Comparison of ENCODE assay signal across 11 cellular contexts in the genomic region with DNA sequence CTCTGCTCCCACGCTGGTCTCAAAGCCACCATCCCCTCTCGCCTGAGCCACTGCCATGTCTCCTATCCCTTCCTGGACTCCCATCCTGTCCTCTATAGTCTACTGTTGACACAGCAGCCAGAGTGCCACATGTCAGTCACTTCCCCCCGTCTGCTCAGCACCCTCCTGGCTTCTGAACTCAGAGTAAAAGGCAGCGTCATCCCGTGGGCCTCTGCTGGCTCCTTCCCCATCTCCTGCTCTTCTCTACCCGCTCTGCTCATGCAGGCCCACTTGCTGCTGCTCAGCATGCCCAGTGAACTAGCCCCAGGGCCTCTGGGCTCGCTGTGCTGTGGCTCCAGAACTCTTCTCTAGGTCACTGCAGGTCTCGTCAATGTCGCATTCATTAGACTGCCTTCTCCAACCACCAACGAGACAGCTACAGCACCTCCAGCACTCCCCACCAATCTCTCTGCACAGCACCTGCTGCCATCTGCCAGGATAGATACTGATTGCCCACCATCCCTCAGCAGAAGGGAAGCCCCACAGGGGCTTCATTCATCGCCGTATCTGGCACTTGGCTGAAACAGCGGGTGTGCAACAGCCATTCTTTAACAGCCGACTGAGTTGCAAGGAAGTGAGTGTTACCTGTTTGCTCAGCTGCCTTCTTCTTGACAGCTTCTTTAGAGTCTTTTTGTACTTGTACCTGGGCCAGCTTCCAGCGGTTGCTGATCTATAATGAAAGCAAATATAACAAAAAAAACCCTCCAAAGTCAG. TPM values are rescaled to one million over a fixed set of nuclear protein-coding genes. Genes with fewer than 3 reads are reported as not detected.
DNase-seq lines count a peak whose midpoint lies in the region; ATAC-seq and TF ChIP-seq lines count a peak whose summit lies in the region.
"Had no signal": no experiment of that assay in that cellular context is flagged by ENCODE, and none has a peak within 500 bp of the region (broad histone marks: within the 10 kb centered on the region; RNA-seq: fewer than 3 reads in every experiment).

No MANE protein-coding gene starts in this region.

- no peaks in the 10 kb centered on the region for H3K79me2 ChIP-seq in OCI-LY7 (ENCODE audit: insufficient read depth, low read depth, low read length)
- H3K79me2 ChIP-seq in trophoblast cell (ENCODE audit: control insufficient read depth, insufficient read depth, low read length, poor library complexity): no peaks in the 10 kb centered on the region

- H3K27me3 Mint-ChIP-seq in memory B cell: no peaks in the 10 kb centered on the region
- no peaks in the 10 kb centered on the region for H3K27me3 Mint-ChIP-seq in CD4-positive, alpha-beta T cell
- H3K27me3 Mint-ChIP-seq: CD8-positive, alpha-beta memory T cell had no signal

- DNase-seq in DMS153 treated with DMSO at 0.1 percent for 48 hours (lab: John Stamatoyannopoulos, UW; ENCODE audit: unreplicated experiment) (peak; percentile 80), NCI-H1105 treated with DMSO at 0.1 percent for 48 hours (lab: John Stamatoyannopoulos, UW) (peak; percentile 83), OCI-LY7 (ENCODE audit: low spot score) (no peak), memory B cell (ENCODE audit: low spot score in 2 of 2) (no peak), trophoblast cell (no peak), cerebellum (ENCODE audit: low spot score) (no peak), A673 (ENCODE audit: low spot score) (no peak)
- DNase-seq in CD4-positive, alpha-beta T cell: no peak
- DNase-seq: CD8-positive, alpha-beta memory T cell; NCI-H2029 treated with DMSO at 0.1 percent for 48 hours; stimulated activated CD4-positive, alpha-beta T cell treated with anti-CD3 and anti-CD28 coated beads, Interleukin-15, amount 100 ng/mL, for 24 hours had no signal

- H3K27ac ChIP-seq in OCI-LY7 (ENCODE audit: low read depth, low read length, poor library complexity, severe bottlenecking): peak overlapping the region; percentile 54
- no peak overlapping the region for H3K27ac ChIP-seq in trophoblast cell (ENCODE audit: low read depth, low read length)
- H3K27ac ChIP-seq in CD4-positive, alpha-beta T cell (ENCODE audit: low read depth, low read length): no peak overlapping the region
- no peak overlapping the region for H3K27ac ChIP-seq in A673 (ENCODE audit: low read depth, low read length, poor library complexity, severe bottlenecking)

- no CpG with 5 or more reads among the region's 15 CpGs for WGBS in trophoblast cell (ENCODE audit: extremely low coverage, insufficient coverage, insufficient read length)

- TF ChIP-seq CTCF in OCI-LY7 (conservative IDR thresholded peaks at IDR 0.05; ENCODE audit: low read length): no peak
- no peak for TF ChIP-seq CTCF in CD4-positive, alpha-beta T cell (IDR thresholded peaks at IDR 0.05)
- TF ChIP-seq CTCF in A673 (conservative IDR thresholded peaks at IDR 0.05; ENCODE audit: low read depth, low read length): no peak

- H3K27me3 ChIP-seq in trophoblast cell (ENCODE audit: insufficient read depth, low read length): no peaks in the 10 kb centered on the region
- H3K27me3 ChIP-seq in CD4-positive, alpha-beta T cell (ENCODE audit: control insufficient read depth, insufficient read depth, low read length): no peaks in the 10 kb centered on the region
- H3K27me3 ChIP-seq in A673 (replicated peaks; ENCODE audit: insufficient read depth, low read depth, low read length, poor library complexity): no peaks in the 10 kb centered on the region

- CTCF ChIA-PET in OCI-LY7 (lab: Charles Lee; ENCODE audit: unreplicated experiment) (interaction anchor here (1.9 kb wide), 1 partner anchor 34 kb away, joined by 4 read pairs; no protein-coding TSS in a partner anchor), A673 (lab: Charles Lee) (no interaction called here)
- CTCF ChIA-PET in CD4-positive, alpha-beta T cell (lab: Charles Lee): interaction anchor here (1.7 kb wide), 1 partner anchor 34 kb away, joined by 8 read pairs; no protein-coding TSS in a partner anchor

- H3K9ac ChIP-seq in trophoblast cell (ENCODE audit: low read length): no peak overlapping the region

- no peak overlapping the region for H2AFZ ChIP-seq in OCI-LY7 (ENCODE audit: low read length)
- H2AFZ ChIP-seq in trophoblast cell (ENCODE audit: insufficient read depth, low read length, poor library complexity): no peak overlapping the region

- H3K9me3 Mint-ChIP-seq in memory B cell: no peaks in the 10 kb centered on the region
- H3K9me3 Mint-ChIP-seq in CD4-positive, alpha-beta T cell: no peaks in the 10 kb centered on the region
- H3K9me3 Mint-ChIP-seq: CD8-positive, alpha-beta memory T cell had no signal

- H3K4me2 ChIP-seq in OCI-LY7 (ENCODE audit: low read length) (0 out of 2 replicates have a peak overlapping the region, but pooled peaks have one; percentile 57), trophoblast cell (ENCODE audit: low read length) (no peak overlapping the region)

- intact Hi-C loops in OCI-LY7 (cut with micrococcal nuclease; ENCODE audit: unreplicated experiment): loop anchor here (1.0 kb wide), 1 partner anchor 34 kb away; no protein-coding TSS in a partner anchor
- intact Hi-C loops in CD4-positive, alpha-beta T cell (cut with DNase I, micrococcal nuclease): no loop called here
- intact Hi-C loops in A673 (cut with micrococcal nuclease; ENCODE audit: unreplicated experiment): no loop called here

- H3K4me1 ChIP-seq in OCI-LY7 (ENCODE audit: insufficient read depth, low read length, poor library complexity, severe bottlenecking): peaks cover 19% of the 10 kb centered on the region
- H3K4me1 ChIP-seq in trophoblast cell (ENCODE audit: control insufficient read depth in 1 of 2, insufficient read depth in 2 of 2, low read length in 2 of 2): no peaks in the 10 kb centered on the region
- H3K4me1 ChIP-seq in A673 (ENCODE audit: insufficient read depth, low read length, poor library complexity, severe bottlenecking): no peaks in the 10 kb centered on the region

- POLR2A ChIA-PET in OCI-LY7 (lab: Charles Lee): interaction anchor here (2.1 kb wide), 1 partner anchor 10 kb away, joined by 11 read pairs; no protein-coding TSS in a partner anchor
- POLR2A ChIA-PET in CD4-positive, alpha-beta T cell (lab: Charles Lee): no interaction called here
- POLR2A ChIA-PET in A673 (lab: Charles Lee; ENCODE audit: low non-redundant PET): no interaction called here

- H4K12ac ChIP-seq in trophoblast cell (ENCODE audit: low read depth, low read length): no peak overlapping the region

- no peak for ATAC-seq in memory B cell (ENCODE audit: low read depth)
- ATAC-seq in CD4-positive, alpha-beta T cell (ENCODE audit: poor library complexity): no peak

- peaks cover 32% of the 10 kb centered on the region for H3K36me3 Mint-ChIP-seq in memory B cell
- H3K36me3 Mint-ChIP-seq in CD4-positive, alpha-beta T cell (ENCODE audit: low read depth): peaks cover 85% of the 10 kb centered on the region

- H2BK5ac ChIP-seq in trophoblast cell (ENCODE audit: low read depth, low read length, poor library complexity): no peak overlapping the region

- no peaks in the 10 kb centered on the region for H3K9me2 ChIP-seq in OCI-LY7 (ENCODE audit: insufficient read depth, low read length)

- no peaks in the 10 kb centered on the region for H4K20me1 ChIP-seq in OCI-LY7 (ENCODE audit: insufficient read depth, low read length)

- no peak overlapping the region for H3K4ac ChIP-seq in trophoblast cell (ENCODE audit: low read depth, low read length)

- H3K36me3 ChIP-seq in OCI-LY7 (ENCODE audit: insufficient read depth, low read length): peaks cover 94% of the 10 kb centered on the region
- peaks cover 76 to 85% of the 10 kb centered on the region in 2 experiments for H3K36me3 ChIP-seq in trophoblast cell (ENCODE audit: control insufficient read depth in 1 of 2, insufficient read depth in 2 of 2, low read length in 2 of 2)
- peaks cover 86% of the 10 kb centered on the region for H3K36me3 ChIP-seq in A673 (ENCODE audit: insufficient read depth, low read length, poor library complexity, severe bottlenecking)

- H3K14ac ChIP-seq in trophoblast cell (ENCODE audit: low read length): no peak overlapping the region

- H3K23ac ChIP-seq in trophoblast cell (ENCODE audit: low read length): no peak overlapping the region

- H3K27ac Mint-ChIP-seq in memory B cell: peak overlapping the region; percentile 80
- no peak overlapping the region for H3K27ac Mint-ChIP-seq in CD4-positive, alpha-beta T cell

- H4K91ac ChIP-seq in trophoblast cell (ENCODE audit: low read depth, low read length): no peak overlapping the region

- H3K9me3 ChIP-seq in OCI-LY7 (ENCODE audit: low read length): no peaks in the 10 kb centered on the region
- no peaks in the 10 kb centered on the region for H3K9me3 ChIP-seq in trophoblast cell (ENCODE audit: insufficient read depth, low read depth, low read length)
- H3K9me3 ChIP-seq in CD4-positive, alpha-beta T cell (ENCODE audit: control insufficient read depth, low read length): no peaks in the 10 kb centered on the region
- no peaks in the 10 kb centered on the region for H3K9me3 ChIP-seq in A673 (ENCODE audit: low read depth, low read length, poor library complexity, severe bottlenecking)

- H2BK12ac ChIP-seq in trophoblast cell (ENCODE audit: low read length): no peak overlapping the region

- no peak overlapping the region for H2AK5ac ChIP-seq in trophoblast cell (ENCODE audit: low read length)

- H3K4me3 Mint-ChIP-seq in memory B cell: no peak overlapping the region
- no peak overlapping the region for H3K4me3 Mint-ChIP-seq in CD4-positive, alpha-beta T cell
- H3K4me3 Mint-ChIP-seq: CD8-positive, alpha-beta memory T cell had no signal

- no peaks in the 10 kb centered on the region for H3K79me1 ChIP-seq in trophoblast cell (ENCODE audit: low read length)

- H2BK120ac ChIP-seq in trophoblast cell (ENCODE audit: insufficient read depth, low read length, poor library complexity): no peak overlapping the region

- H3K4me3 ChIP-seq in OCI-LY7 (ENCODE audit: low read depth, low read length, poor library complexity, severe bottlenecking): no peak overlapping the region
- H3K4me3 ChIP-seq in trophoblast cell (ENCODE audit: low read depth, low read length): no peak overlapping the region
- no peak overlapping the region for H3K4me3 ChIP-seq in A673 (ENCODE audit: low read depth, low read length, poor library complexity, severe bottlenecking)

- BruUV-seq in OCI-LY7 (replicated peaks; lab: Mats Ljungman, UMichigan) (no TSS peak), A673 (replicated peaks; lab: Mats Ljungman, UMichigan) (no TSS peak)

- no peak overlapping the region for H3K18ac ChIP-seq in trophoblast cell (ENCODE audit: low read length)

- peaks cover 2% of the 10 kb centered on the region for H3K4me1 Mint-ChIP-seq in memory B cell
- H3K4me1 Mint-ChIP-seq in CD4-positive, alpha-beta T cell (ENCODE audit: low read depth): no peaks in the 10 kb centered on the region

- H4K8ac ChIP-seq in trophoblast cell (ENCODE audit: low read depth, low read length): no peak overlapping the region

RNA-seq across cellular contexts. Expression of gene SRM, which starts 11.8 kb away (rescaled TPM):
- total RNA-seq in OCI-LY7 (2014; rRNA removed; shearing (Covaris generic)): 52.4 and 65.2 TPM in 2 replicates
- total RNA-seq in OCI-LY7 (2022): 185 and 208 TPM in 2 replicates
- polyA plus RNA-seq in trophoblast cell (2013): 137 and 143 TPM in 2 replicates
- 10.7 TPM for total RNA-seq in cerebellum
- 10 to 100 TPM; 21.2 to 24.8 TPM for total RNA-seq in CD4-positive, alpha-beta T cell
- total RNA-seq in A673 (2021): 176 and 206 TPM in 2 replicates

RNA-seq across cellular contexts. Expression of gene MASP2, which starts 24.6 kb away (rescaled TPM):
- not detected in 2 replicates for total RNA-seq in OCI-LY7 (2014; rRNA removed; shearing (Covaris generic))
- total RNA-seq in OCI-LY7 (2022) (0.38 and 0.55 TPM in 2 replicates), cerebellum (0.18 TPM), A673 (2021) (0.37 and 0.69 TPM in 2 replicates)
- polyA plus RNA-seq in trophoblast cell (2013): 0.14 and 0.18 TPM in 2 replicates
- under 1 TPM; 0.27 to 0.53 TPM for total RNA-seq in CD4-positive, alpha-beta T cell
- polyA plus RNA-seq: CD8-positive, alpha-beta memory T cell had no signal

RNA-seq across cellular contexts. Expression of gene EXOSC10, which starts 28.0 kb away (rescaled TPM):
- 75.1 and 117 TPM in 2 replicates for total RNA-seq in OCI-LY7 (2014; rRNA removed; shearing (Covaris generic))
- total RNA-seq in OCI-LY7 (2022) (91.9 and 95.1 TPM in 2 replicates), cerebellum (54.3 TPM), A673 (2021) (112 and 119 TPM in 2 replicates)
- polyA plus RNA-seq in trophoblast cell (2013): 63.5 and 66.1 TPM in 2 replicates
- 10 to 100 TPM; 81.6 to 89.0 TPM for total RNA-seq in CD4-positive, alpha-beta T cell

RNA-seq across cellular contexts. Expression of gene TARDBP, which starts 59.2 kb away (rescaled TPM):
- 145 and 177 TPM in 2 replicates for total RNA-seq in OCI-LY7 (2014; rRNA removed; shearing (Covaris generic))
- total RNA-seq in OCI-LY7 (2022) (277 and 278 TPM in 2 replicates), cerebellum (82.8 TPM), A673 (2021) (261 and 283 TPM in 2 replicates)
- 196 and 202 TPM in 2 replicates for polyA plus RNA-seq in trophoblast cell (2013)
- 100 to 1,000 TPM; 141 to 149 TPM for total RNA-seq in CD4-positive, alpha-beta T cell

Comparison
In these comparisons a context has a peak if more than half of its experiments do, and no peak if none do; other contexts are left out.
1. DNase-seq: peak in DMS153 treated with DMSO at 0.1 percent for 48 hours (single experiment) and NCI-H1105 treated with DMSO at 0.1 percent for 48 hours (single experiment); none in OCI-LY7 (single experiment), memory B cell (0 of 2), trophoblast cell (0 of 2), cerebellum (single experiment), CD4-positive, alpha-beta T cell (0 of 10) and A673 (single experiment).